ENCODE assay signal across 1 cellular context in the genomic region with DNA sequence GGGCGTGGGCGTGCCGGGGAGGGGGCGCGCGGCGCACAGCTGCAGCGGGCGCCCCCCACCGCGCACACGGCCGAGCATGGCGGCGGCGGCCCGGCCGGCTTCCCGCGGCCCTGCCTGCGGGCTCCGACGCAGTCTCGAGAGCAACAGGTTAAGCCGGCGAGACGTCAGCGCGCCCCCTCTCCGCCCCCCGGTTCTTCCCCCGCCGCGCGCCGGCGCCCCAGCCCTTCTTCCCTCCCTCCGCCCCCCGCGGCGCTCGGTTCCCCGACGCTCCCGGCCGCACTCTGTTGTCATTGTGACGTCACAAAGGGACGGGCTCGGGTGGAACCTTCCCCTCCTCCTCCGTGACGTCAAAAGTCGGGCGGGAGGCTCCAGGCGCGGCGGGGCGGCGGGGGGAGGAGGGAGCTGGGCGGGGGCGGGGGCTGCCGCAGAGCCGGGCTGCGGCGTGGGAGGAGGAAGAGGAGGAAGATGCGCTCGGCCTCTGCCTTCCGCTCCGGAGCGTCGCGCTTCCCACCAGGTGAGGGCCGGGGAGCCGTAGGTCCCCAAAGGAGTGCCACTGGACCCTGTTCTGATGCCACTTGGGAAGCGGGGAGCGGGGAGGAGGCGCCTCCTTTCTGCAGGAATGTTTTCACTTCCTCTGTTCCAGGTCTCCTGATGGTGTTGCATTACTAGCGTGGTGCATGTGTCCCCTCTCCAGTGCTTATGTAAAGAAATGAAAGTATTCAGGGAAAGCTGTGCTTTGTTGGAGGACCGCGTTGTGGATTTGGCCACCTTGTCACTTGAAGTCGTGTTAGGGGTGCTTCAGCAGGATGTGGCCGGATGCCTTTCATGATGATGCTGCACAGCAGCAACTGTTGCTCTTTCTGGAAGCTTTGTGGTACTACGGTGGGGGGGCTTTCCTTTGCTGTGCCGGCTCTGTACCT.
TF ChIP-seq lines count a peak whose summit lies in the region.

No MANE protein-coding gene starts in this region.

TF ChIP-seq in HepG2, 621 proteins besides CTCF, POLR2A, EP300 and RAD21 (continued from another document and continues in another):
- TF ChIP-seq, protein P1, sequence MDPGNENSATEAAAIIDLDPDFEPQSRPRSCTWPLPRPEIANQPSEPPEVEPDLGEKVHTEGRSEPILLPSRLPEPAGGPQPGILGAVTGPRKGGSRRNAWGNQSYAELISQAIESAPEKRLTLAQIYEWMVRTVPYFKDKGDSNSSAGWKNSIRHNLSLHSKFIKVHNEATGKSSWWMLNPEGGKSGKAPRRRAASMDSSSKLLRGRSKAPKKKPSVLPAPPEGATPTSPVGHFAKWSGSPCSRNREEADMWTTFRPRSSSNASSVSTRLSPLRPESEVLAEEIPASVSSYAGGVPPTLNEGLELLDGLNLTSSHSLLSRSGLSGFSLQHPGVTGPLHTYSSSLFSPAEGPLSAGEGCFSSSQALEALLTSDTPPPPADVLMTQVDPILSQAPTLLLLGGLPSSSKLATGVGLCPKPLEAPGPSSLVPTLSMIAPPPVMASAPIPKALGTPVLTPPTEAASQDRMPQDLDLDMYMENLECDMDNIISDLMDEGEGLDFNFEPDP (CRISPR knock-in tag; conservative IDR thresholded peaks at IDR 0.05) = 0 out of 2 replicates have a peak, but pooled peaks have one; percentile 38
- TF ChIP-seq TBX2 (CRISPR knock-in tag; IDR thresholded peaks at IDR 0.05; ENCODE audit: borderline replicate concordance) = no peak; the same call in 1 of the 2 replicates
- peak; percentile 82 for TF ChIP-seq BORCS8-MEF2B (CRISPR knock-in tag; IDR thresholded peaks at IDR 0.05)
- no peak for TF ChIP-seq BRCA1 (CRISPR knock-in tag; IDR thresholded peaks at IDR 0.05)
- TF ChIP-seq SMARCC2 (IDR thresholded peaks at IDR 0.05) = no peak
- TF ChIP-seq, protein P2, sequence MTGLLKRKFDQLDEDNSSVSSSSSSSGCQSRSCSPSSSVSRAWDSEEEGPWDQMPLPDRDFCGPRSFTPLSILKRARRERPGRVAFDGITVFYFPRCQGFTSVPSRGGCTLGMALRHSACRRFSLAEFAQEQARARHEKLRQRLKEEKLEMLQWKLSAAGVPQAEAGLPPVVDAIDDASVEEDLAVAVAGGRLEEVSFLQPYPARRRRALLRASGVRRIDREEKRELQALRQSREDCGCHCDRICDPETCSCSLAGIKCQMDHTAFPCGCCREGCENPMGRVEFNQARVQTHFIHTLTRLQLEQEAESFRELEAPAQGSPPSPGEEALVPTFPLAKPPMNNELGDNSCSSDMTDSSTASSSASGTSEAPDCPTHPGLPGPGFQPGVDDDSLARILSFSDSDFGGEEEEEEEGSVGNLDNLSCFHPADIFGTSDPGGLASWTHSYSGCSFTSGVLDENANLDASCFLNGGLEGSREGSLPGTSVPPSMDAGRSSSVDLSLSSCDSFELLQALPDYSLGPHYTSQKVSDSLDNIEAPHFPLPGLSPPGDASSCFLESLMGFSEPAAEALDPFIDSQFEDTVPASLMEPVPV (CRISPR knock-in tag; IDR thresholded peaks at IDR 0.05) = no peak; the same call in 1 of the 2 replicates
- TF ChIP-seq ZNF720 (CRISPR knock-in tag; IDR thresholded peaks at IDR 0.05) = no peak
- TF ChIP-seq FOSL2 (CRISPR knock-in tag; IDR thresholded peaks at IDR 0.05) = peak; percentile 19; the same call in 1 of the 2 replicates
- TF ChIP-seq ZNF549 (CRISPR knock-in tag; IDR thresholded peaks at IDR 0.05) = no peak
- TF ChIP-seq AGO2 (optimal IDR thresholded peaks at IDR 0.05; ENCODE audit: low read depth, low read length) = no peak
- TF ChIP-seq, protein P3, sequence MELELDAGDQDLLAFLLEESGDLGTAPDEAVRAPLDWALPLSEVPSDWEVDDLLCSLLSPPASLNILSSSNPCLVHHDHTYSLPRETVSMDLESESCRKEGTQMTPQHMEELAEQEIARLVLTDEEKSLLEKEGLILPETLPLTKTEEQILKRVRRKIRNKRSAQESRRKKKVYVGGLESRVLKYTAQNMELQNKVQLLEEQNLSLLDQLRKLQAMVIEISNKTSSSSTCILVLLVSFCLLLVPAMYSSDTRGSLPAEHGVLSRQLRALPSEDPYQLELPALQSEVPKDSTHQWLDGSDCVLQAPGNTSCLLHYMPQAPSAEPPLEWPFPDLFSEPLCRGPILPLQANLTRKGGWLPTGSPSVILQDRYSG (CRISPR knock-in tag; IDR thresholded peaks at IDR 0.05) = no peak
- TF ChIP-seq ARNT (IDR thresholded peaks at IDR 0.05) = no peak
- TF ChIP-seq, protein P4, sequence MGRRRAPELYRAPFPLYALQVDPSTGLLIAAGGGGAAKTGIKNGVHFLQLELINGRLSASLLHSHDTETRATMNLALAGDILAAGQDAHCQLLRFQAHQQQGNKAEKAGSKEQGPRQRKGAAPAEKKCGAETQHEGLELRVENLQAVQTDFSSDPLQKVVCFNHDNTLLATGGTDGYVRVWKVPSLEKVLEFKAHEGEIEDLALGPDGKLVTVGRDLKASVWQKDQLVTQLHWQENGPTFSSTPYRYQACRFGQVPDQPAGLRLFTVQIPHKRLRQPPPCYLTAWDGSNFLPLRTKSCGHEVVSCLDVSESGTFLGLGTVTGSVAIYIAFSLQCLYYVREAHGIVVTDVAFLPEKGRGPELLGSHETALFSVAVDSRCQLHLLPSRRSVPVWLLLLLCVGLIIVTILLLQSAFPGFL (CRISPR knock-in tag; IDR thresholded peaks at IDR 0.05) = no peak
- no peak for TF ChIP-seq ZNF776 (CRISPR knock-in tag; IDR thresholded peaks at IDR 0.05)
- no peak for TF ChIP-seq ZNF34 (CRISPR knock-in tag; IDR thresholded peaks at IDR 0.05; ENCODE audit: borderline replicate concordance)
- no peak for TF ChIP-seq ZNF781 (CRISPR knock-in tag; IDR thresholded peaks at IDR 0.05; ENCODE audit: borderline replicate concordance, not compliant biosample characterization)
- TF ChIP-seq, protein P5, sequence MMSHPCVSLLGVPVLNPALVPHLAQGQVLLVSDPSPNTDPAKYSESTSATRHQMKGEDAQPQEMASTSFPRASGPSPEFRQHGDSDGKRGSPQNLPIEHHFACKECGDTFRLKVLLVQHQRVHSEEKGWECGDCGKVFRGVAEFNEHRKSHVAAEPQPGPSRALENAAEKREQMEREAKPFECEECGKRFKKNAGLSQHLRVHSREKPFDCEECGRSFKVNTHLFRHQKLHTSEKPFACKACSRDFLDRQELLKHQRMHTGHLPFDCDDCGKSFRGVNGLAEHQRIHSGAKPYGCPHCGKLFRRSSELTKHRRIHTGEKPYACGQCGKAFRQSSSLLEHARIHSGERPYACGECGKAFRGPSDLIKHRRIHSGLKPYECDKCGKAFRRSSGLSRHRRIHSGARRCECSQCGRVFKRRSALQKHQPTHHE (CRISPR knock-in tag; IDR thresholded peaks at IDR 0.05; ENCODE audit: borderline replicate concordance) = no peak
- TF ChIP-seq, protein P6, sequence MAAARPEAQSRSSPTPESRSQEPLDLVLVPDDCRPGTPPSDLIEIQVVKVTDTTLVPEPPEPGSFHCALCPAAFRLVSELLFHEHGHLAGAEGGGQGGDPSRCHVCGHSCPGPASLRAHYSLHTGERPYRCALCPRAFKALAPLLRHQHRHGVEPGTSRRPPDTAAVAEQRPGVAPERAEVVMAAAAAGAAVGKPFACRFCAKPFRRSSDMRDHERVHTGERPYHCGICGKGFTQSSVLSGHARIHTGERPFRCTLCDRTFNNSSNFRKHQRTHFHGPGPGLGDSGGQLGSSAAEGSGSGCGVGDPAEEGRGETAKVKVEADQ (CRISPR knock-in tag; IDR thresholded peaks at IDR 0.05; ENCODE audit: borderline replicate concordance) = no peak; the same call in 1 of the 2 replicates
- TF ChIP-seq SP1 (IDR thresholded peaks at IDR 0.05) = no peak
- peak; percentile 67 for TF ChIP-seq SP1 (CRISPR knock-in tag; IDR thresholded peaks at IDR 0.05)
- 0 out of 2 replicates have a peak, but pooled peaks have one; percentile 42 for TF ChIP-seq ZNF607 (CRISPR knock-in tag; IDR thresholded peaks at IDR 0.05; ENCODE audit: borderline replicate concordance)
- TF ChIP-seq SAP130 (CRISPR knock-in tag; IDR thresholded peaks at IDR 0.05; ENCODE audit: low read depth) = peak; percentile 52; the same call in 1 of the 2 replicates
- no peak for TF ChIP-seq SUZ12 (IDR thresholded peaks at IDR 0.05; ENCODE audit: low read depth, low read length)
- TF ChIP-seq, protein P7, sequence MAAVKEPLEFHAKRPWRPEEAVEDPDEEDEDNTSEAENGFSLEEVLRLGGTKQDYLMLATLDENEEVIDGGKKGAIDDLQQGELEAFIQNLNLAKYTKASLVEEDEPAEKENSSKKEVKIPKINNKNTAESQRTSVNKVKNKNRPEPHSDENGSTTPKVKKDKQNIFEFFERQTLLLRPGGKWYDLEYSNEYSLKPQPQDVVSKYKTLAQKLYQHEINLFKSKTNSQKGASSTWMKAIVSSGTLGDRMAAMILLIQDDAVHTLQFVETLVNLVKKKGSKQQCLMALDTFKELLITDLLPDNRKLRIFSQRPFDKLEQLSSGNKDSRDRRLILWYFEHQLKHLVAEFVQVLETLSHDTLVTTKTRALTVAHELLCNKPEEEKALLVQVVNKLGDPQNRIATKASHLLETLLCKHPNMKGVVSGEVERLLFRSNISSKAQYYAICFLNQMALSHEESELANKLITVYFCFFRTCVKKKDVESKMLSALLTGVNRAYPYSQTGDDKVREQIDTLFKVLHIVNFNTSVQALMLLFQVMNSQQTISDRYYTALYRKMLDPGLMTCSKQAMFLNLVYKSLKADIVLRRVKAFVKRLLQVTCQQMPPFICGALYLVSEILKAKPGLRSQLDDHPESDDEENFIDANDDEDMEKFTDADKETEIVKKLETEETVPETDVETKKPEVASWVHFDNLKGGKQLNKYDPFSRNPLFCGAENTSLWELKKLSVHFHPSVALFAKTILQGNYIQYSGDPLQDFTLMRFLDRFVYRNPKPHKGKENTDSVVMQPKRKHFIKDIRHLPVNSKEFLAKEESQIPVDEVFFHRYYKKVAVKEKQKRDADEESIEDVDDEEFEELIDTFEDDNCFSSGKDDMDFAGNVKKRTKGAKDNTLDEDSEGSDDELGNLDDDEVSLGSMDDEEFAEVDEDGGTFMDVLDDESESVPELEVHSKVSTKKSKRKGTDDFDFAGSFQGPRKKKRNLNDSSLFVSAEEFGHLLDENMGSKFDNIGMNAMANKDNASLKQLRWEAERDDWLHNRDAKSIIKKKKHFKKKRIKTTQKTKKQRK (IDR thresholded peaks at IDR 0.05; ENCODE audit: low read length) = no peak
- no peak for TF ChIP-seq ZNF235 (CRISPR knock-in tag; IDR thresholded peaks at IDR 0.05; ENCODE audit: borderline replicate concordance)
- TF ChIP-seq ZNF329 (CRISPR knock-in tag; IDR thresholded peaks at IDR 0.05; ENCODE audit: low read depth) = no peak
- 0 out of 2 replicates have a peak, but pooled peaks have one; percentile 22 for TF ChIP-seq SP4 (CRISPR knock-in tag; IDR thresholded peaks at IDR 0.05)
- TF ChIP-seq ZSCAN9 (CRISPR knock-in tag; IDR thresholded peaks at IDR 0.05; ENCODE audit: borderline replicate concordance) = no peak
- TF ChIP-seq SRSF1 (optimal IDR thresholded peaks at IDR 0.05; ENCODE audit: low read depth, low read length) = no peak
- TF ChIP-seq, protein P8, sequence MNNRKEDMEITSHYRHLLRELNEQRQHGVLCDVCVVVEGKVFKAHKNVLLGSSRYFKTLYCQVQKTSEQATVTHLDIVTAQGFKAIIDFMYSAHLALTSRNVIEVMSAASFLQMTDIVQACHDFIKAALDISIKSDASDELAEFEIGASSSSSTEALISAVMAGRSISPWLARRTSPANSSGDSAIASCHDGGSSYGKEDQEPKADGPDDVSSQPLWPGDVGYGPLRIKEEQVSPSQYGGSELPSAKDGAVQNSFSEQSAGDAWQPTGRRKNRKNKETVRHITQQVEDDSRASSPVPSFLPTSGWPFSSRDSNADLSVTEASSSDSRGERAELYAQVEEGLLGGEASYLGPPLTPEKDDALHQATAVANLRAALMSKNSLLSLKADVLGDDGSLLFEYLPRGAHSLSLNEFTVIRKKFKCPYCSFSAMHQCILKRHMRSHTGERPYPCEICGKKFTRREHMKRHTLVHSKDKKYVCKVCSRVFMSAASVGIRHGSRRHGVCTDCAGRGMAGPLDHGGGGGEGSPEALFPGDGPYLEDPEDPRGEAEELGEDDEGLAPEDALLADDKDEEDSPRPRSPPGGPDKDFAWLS (CRISPR knock-in tag; IDR thresholded peaks at IDR 0.05; ENCODE audit: borderline replicate concordance) = no peak
- no peak for TF ChIP-seq ZNF75D (CRISPR knock-in tag; IDR thresholded peaks at IDR 0.05; ENCODE audit: borderline replicate concordance)
- 0 out of 2 replicates have a peak, but pooled peaks have one; percentile 25 for TF ChIP-seq REPIN1 (CRISPR knock-in tag; IDR thresholded peaks at IDR 0.05; ENCODE audit: borderline replicate concordance, low read depth)
- TF ChIP-seq, protein P9, sequence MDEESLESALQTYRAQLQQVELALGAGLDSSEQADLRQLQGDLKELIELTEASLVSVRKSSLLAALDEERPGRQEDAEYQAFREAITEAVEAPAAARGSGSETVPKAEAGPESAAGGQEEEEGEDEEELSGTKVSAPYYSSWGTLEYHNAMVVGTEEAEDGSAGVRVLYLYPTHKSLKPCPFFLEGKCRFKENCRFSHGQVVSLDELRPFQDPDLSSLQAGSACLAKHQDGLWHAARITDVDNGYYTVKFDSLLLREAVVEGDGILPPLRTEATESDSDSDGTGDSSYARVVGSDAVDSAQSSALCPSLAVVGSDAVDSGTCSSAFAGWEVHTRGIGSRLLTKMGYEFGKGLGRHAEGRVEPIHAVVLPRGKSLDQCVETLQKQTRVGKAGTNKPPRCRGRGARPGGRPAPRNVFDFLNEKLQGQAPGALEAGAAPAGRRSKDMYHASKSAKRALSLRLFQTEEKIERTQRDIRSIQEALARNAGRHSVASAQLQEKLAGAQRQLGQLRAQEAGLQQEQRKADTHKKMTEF (CRISPR knock-in tag; IDR thresholded peaks at IDR 0.05) = peak; percentile 48; the same call in 1 of the 2 replicates
- TF ChIP-seq MTF2 (CRISPR knock-in tag; IDR thresholded peaks at IDR 0.05; ENCODE audit: borderline replicate concordance) = no peak
- peak; percentile 28; the same call in 1 of the 2 replicates for TF ChIP-seq ZNF788 (CRISPR knock-in tag; IDR thresholded peaks at IDR 0.05; ENCODE audit: borderline replicate concordance)
- TF ChIP-seq TCF7 (IDR thresholded peaks at IDR 0.05; ENCODE audit: low read depth) = no peak
- TF ChIP-seq, protein P10, sequence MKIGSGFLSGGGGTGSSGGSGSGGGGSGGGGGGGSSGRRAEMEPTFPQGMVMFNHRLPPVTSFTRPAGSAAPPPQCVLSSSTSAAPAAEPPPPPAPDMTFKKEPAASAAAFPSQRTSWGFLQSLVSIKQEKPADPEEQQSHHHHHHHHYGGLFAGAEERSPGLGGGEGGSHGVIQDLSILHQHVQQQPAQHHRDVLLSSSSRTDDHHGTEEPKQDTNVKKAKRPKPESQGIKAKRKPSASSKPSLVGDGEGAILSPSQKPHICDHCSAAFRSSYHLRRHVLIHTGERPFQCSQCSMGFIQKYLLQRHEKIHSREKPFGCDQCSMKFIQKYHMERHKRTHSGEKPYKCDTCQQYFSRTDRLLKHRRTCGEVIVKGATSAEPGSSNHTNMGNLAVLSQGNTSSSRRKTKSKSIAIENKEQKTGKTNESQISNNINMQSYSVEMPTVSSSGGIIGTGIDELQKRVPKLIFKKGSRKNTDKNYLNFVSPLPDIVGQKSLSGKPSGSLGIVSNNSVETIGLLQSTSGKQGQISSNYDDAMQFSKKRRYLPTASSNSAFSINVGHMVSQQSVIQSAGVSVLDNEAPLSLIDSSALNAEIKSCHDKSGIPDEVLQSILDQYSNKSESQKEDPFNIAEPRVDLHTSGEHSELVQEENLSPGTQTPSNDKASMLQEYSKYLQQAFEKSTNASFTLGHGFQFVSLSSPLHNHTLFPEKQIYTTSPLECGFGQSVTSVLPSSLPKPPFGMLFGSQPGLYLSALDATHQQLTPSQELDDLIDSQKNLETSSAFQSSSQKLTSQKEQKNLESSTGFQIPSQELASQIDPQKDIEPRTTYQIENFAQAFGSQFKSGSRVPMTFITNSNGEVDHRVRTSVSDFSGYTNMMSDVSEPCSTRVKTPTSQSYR (CRISPR knock-in tag; IDR thresholded peaks at IDR 0.05; ENCODE audit: borderline replicate concordance) = peak; percentile 84
- TF ChIP-seq ZFP62 (CRISPR knock-in tag; IDR thresholded peaks at IDR 0.05) = no peak
- TF ChIP-seq SRY (CRISPR knock-in tag; IDR thresholded peaks at IDR 0.05) = peak; percentile 54; the same call in 1 of the 2 replicates
- no peak for TF ChIP-seq ZNF121 (CRISPR knock-in tag; IDR thresholded peaks at IDR 0.05)
- no peak for TF ChIP-seq GFI1 (CRISPR knock-in tag; IDR thresholded peaks at IDR 0.05; ENCODE audit: borderline replicate concordance)
